ENCODE assay signal across 1 cellular context in genomic region chr2:191115801-191116200, GRCh38.
TF ChIP-seq lines count a peak whose summit lies in the region.

No MANE protein-coding gene starts in this region.

TF ChIP-seq in SK-N-SH, 30 proteins besides CTCF, POLR2A, EP300 and RAD21 (continued from another document):
- no peak for TF ChIP-seq REST (IDR thresholded peaks at IDR 0.05; ENCODE audit: low read depth, low read length)
- TF ChIP-seq USF1 (IDR thresholded peaks at IDR 0.05; ENCODE audit: borderline replicate concordance, low read depth): no peak
- TF ChIP-seq TCF12 (IDR thresholded peaks at IDR 0.05): no peak
- TF ChIP-seq JUND (IDR thresholded peaks at IDR 0.05): no peak
- no peak for TF ChIP-seq USF2 (IDR thresholded peaks at IDR 0.05; ENCODE audit: borderline replicate concordance, low read depth, low read length)
- TF ChIP-seq NRF1 (IDR thresholded peaks at IDR 0.05; ENCODE audit: low read depth, low read length): no peak
- no peak for TF ChIP-seq ZBTB33 (IDR thresholded peaks at IDR 0.05; ENCODE audit: borderline replicate concordance, low read depth)
- no peak for TF ChIP-seq PBX3 (IDR thresholded peaks at IDR 0.05)
